8 cellular contexts compared by ENCODE assay signal in genomic region chr9:125747053-125747764, GRCh38. TPM values are rescaled to one million over a fixed set of nuclear protein-coding genes. Genes with fewer than 3 reads are reported as not detected.
DNase-seq lines count a peak whose midpoint lies in the region; ATAC-seq, FAIRE-seq and TF ChIP-seq lines count a peak whose summit lies in the region.

Gene PBX3, plus strand, starts transcription at chr9:125747373.

- peaks cover 33% of the 10 kb centered on the region for H3K27me3 Mint-ChIP-seq in stimulated activated naive CD8-positive, alpha-beta T cell treated with anti-CD3 and anti-CD28 coated beads, Interleukin-15, Interleukin-2, amounts not matched to agents 100 ng/mL and 50 ng/mL, for 24 hours

- no peak for TF ChIP-seq POLR2A in endothelial cell of umbilical vein (IDR thresholded peaks at IDR 0.05; ENCODE audit: low read depth, low read length)

- H3K79me2 ChIP-seq in endothelial cell of umbilical vein (ENCODE audit: control insufficient read depth, insufficient read depth, low read length) = peaks cover 38% of the 10 kb centered on the region

- dilution Hi-C loops in endothelial cell of umbilical vein (cut with MboI; ENCODE audit: extremely low pct_ligation_motif_present, low sequenced_read_pairs) = no loop called here

- peaks cover 25% of the 10 kb centered on the region for H3K36me3 Mint-ChIP-seq in stimulated activated naive CD8-positive, alpha-beta T cell treated with anti-CD3 and anti-CD28 coated beads, Interleukin-15, Interleukin-2, amounts not matched to agents 100 ng/mL and 50 ng/mL, for 24 hours (ENCODE audit: low read depth)

- peak within 1 kb of the TSS; percentile 57 for H3K9ac ChIP-seq in endothelial cell of umbilical vein (replicated peaks; ENCODE audit: extremely low read depth, insufficient read depth, low read length)

- ATAC-seq in mucosa of descending colon = peak; percentile 14

- H3K36me3 ChIP-seq in endothelial cell of umbilical vein (ENCODE audit: control insufficient read depth in 2 of 2, extremely low read depth in 1 of 2, insufficient read depth in 2 of 2, low read length in 2 of 2) (no peaks in the 10 kb centered on the region), mucosa of descending colon (ENCODE audit: low read depth) (no peaks in the 10 kb centered on the region)

- peak within 1 kb of the TSS; percentile 19 for H3K27ac ChIP-seq in endothelial cell of umbilical vein (ENCODE audit: insufficient read depth, low read depth, low read length)

- peak within 1 kb of the TSS; percentile 89 for H3K4me2 ChIP-seq in endothelial cell of umbilical vein (ENCODE audit: insufficient read depth, low read length)

- POLR2A ChIA-PET in HEK293T (lab: Yijun Ruan, JAX) (no interaction called here), endothelial cell of umbilical vein (lab: Charles Lee) (no interaction called here)

- CTCF ChIA-PET in HEK293T (lab: Yijun Ruan, JAX) = no interaction called here
- CTCF ChIA-PET in endothelial cell of umbilical vein (lab: Charles Lee) = interaction anchor here (1.2 kb wide), 2 partner anchors 188 to 197 kb away, joined by 3 to 6 read pairs; no protein-coding TSS in a partner anchor

- intact Hi-C loops in endothelial cell of umbilical vein (cut with micrococcal nuclease) (loop anchor here (2.0 to 5.0 kb wide), 2 partner anchors 40 to 340 kb away; partner anchors contain the start of gene MAPKAP1), mucosa of descending colon (cut with DNase I, micrococcal nuclease) (loop anchor here in 1 of 2 donors (10.0 kb wide), 1 partner anchor 342 kb away; no protein-coding TSS in a partner anchor)

- TF ChIP-seq CTCF in GM12875 (IDR thresholded peaks at IDR 0.05; ENCODE audit: borderline replicate concordance, insufficient read depth, low read depth, low read length) = no peak
- no peak for TF ChIP-seq CTCF in endothelial cell of umbilical vein (IDR thresholded peaks at IDR 0.05; ENCODE audit: extremely low read depth in 1 of 2, insufficient read depth in 1 of 2, low read depth in 1 of 2, low read length in 2 of 2)
- no peak for TF ChIP-seq CTCF in mucosa of descending colon (IDR thresholded peaks at IDR 0.05)

- peaks cover 31% of the 10 kb centered on the region for H3K4me1 Mint-ChIP-seq in stimulated activated naive CD8-positive, alpha-beta T cell treated with anti-CD3 and anti-CD28 coated beads, Interleukin-15, Interleukin-2, amounts not matched to agents 100 ng/mL and 50 ng/mL, for 24 hours (ENCODE audit: low read depth)

- BruUV-seq in endothelial cell of umbilical vein (replicated peaks; lab: Mats Ljungman, UMichigan) = no TSS peak

- H3K27ac Mint-ChIP-seq in stimulated activated naive CD8-positive, alpha-beta T cell treated with anti-CD3 and anti-CD28 coated beads, Interleukin-15, Interleukin-2, amounts not matched to agents 100 ng/mL and 50 ng/mL, for 24 hours = peak within 1 kb of the TSS; percentile 89

- DNase-seq in HEK293T (ENCODE audit: extremely low spot score) (peak; percentile 53), NCI-H2196 (lab: John Stamatoyannopoulos, UW; ENCODE audit: unreplicated experiment) (peak; percentile 52), endothelial cell of umbilical vein (ENCODE audit: low read depth, low spot score) (peak; percentile 38), mucosa of descending colon (peak; percentile 61 to 76 (median 73)), Kasumi-1 (lab: John Stamatoyannopoulos, UW) (no peak)
- DNase-seq in activated CD8-positive, alpha-beta memory T cell treated with anti-CD3 and anti-CD28 coated beads for 48 hours (ENCODE audit: low read depth in 2 of 3, low spot score in 2 of 3) = peak; percentile 4 to 20 (median 17)

- FAIRE-seq in endothelial cell of umbilical vein (lab: Jason Lieb, UNC) = no peak

- peak within 1 kb of the TSS; percentile 89 for H3K4me3 Mint-ChIP-seq in stimulated activated naive CD8-positive, alpha-beta T cell treated with anti-CD3 and anti-CD28 coated beads, Interleukin-15, Interleukin-2, amounts not matched to agents 100 ng/mL and 50 ng/mL, for 24 hours

- H3K27me3 ChIP-seq in endothelial cell of umbilical vein (ENCODE audit: control insufficient read depth in 2 of 2, insufficient read depth in 2 of 2, low read length in 2 of 2) = peaks cover 3 to 4% of the 10 kb centered on the region in 2 experiments

- no peaks in the 10 kb centered on the region for H3K9me3 Mint-ChIP-seq in stimulated activated naive CD8-positive, alpha-beta T cell treated with anti-CD3 and anti-CD28 coated beads, Interleukin-15, Interleukin-2, amounts not matched to agents 100 ng/mL and 50 ng/mL, for 24 hours

- H3K4me1 ChIP-seq in endothelial cell of umbilical vein (ENCODE audit: control insufficient read depth, extremely low read depth, insufficient read depth, low read length) (peaks cover 24% of the 10 kb centered on the region), mucosa of descending colon (ENCODE audit: low read depth) (peaks cover 14% of the 10 kb centered on the region)

- H3K4me3 ChIP-seq in GM12875 (ENCODE audit: low read depth, low read length) (peak within 1 kb of the TSS; percentile 74), endothelial cell of umbilical vein (replicated peaks in 1 of 3; ENCODE audit: insufficient read depth in 1 of 3, low read depth in 1 of 3, low read length in 3 of 3) (peak within 1 kb of the TSS; percentile 66 to 92 (median 86)), mucosa of descending colon (peak within 1 kb of the TSS; percentile 51)

- H3K9me3 ChIP-seq in endothelial cell of umbilical vein (replicated peaks; ENCODE audit: control insufficient read depth, insufficient read depth, low read length) = no peaks in the 10 kb centered on the region
- H3K9me3 ChIP-seq in mucosa of descending colon = no peaks in the 10 kb centered on the region

- peak within 1 kb of the TSS; percentile 98 for H2AFZ ChIP-seq in endothelial cell of umbilical vein (ENCODE audit: low read depth, low read length)

- no peaks in the 10 kb centered on the region for H4K20me1 ChIP-seq in endothelial cell of umbilical vein (replicated peaks; ENCODE audit: control insufficient read depth, extremely low read depth, insufficient read depth, low read length)

- no peaks in the 10 kb centered on the region for H3K9me1 ChIP-seq in endothelial cell of umbilical vein (replicated peaks; ENCODE audit: control insufficient read depth, extremely low read depth, insufficient read depth, low read length)

TF ChIP-seq in HEK293T, 16 proteins besides CTCF, POLR2A, EP300 and RAD21:
- TF ChIP-seq LEF1 (IDR thresholded peaks at IDR 0.05; ENCODE audit: borderline replicate concordance) (no peak), FOXA1 (IDR thresholded peaks at IDR 0.05) (no peak), L3MBTL2 (conservative IDR thresholded peaks at IDR 0.05) (no peak), ARNT (IDR thresholded peaks at IDR 0.05) (no peak), SP1 (IDR thresholded peaks at IDR 0.05) (no peak), BHLHE40 (IDR thresholded peaks at IDR 0.05; ENCODE audit: borderline replicate concordance) (no peak), ELF4 (IDR thresholded peaks at IDR 0.05) (no peak), FOXM1 (IDR thresholded peaks at IDR 0.05; ENCODE audit: borderline replicate concordance) (no peak)
- TF ChIP-seq, protein P1, sequence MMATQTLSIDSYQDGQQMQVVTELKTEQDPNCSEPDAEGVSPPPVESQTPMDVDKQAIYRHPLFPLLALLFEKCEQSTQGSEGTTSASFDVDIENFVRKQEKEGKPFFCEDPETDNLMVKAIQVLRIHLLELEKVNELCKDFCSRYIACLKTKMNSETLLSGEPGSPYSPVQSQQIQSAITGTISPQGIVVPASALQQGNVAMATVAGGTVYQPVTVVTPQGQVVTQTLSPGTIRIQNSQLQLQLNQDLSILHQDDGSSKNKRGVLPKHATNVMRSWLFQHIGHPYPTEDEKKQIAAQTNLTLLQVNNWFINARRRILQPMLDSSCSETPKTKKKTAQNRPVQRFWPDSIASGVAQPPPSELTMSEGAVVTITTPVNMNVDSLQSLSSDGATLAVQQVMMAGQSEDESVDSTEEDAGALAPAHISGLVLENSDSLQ (IDR thresholded peaks at IDR 0.05) = no peak

TF ChIP-seq in endothelial cell of umbilical vein, 7 proteins besides CTCF, POLR2A, EP300 and RAD21:
- TF ChIP-seq GATA2 (IDR thresholded peaks at IDR 0.05; ENCODE audit: insufficient read depth, insufficient read length, low read depth, low read length) (no peak), EZH2 (IDR thresholded peaks at IDR 0.05; ENCODE audit: borderline replicate concordance, low read depth, low read length, severe bottlenecking) (no peak)

RNA-seq across cellular contexts. Expression of gene PBX3, which starts in this region (rescaled TPM):
- 42.0 and 42.4 TPM in 2 replicates for total RNA-seq in endothelial cell of umbilical vein
- polyA plus RNA-seq in endothelial cell of umbilical vein = 17.4 and 18.8 TPM in 2 replicates
- polyA plus RNA-seq in endothelial cell of umbilical vein (2011; cell fraction: cytosol; rRNA removed) = 25.5 and 25.6 TPM in 2 replicates
- polyA plus RNA-seq in endothelial cell of umbilical vein (2011; cell fraction: nucleus; rRNA removed) = 65.2 and 78.8 TPM in 2 replicates
- 22.4 and 24.1 TPM in 2 replicates for polyA plus RNA-seq in endothelial cell of umbilical vein (2012)
- 39.4 and 65.2 TPM in 2 replicates for polyA minus RNA-seq in endothelial cell of umbilical vein
- 13.8 TPM for polyA minus RNA-seq in endothelial cell of umbilical vein (2011; cell fraction: cytosol; rRNA and poly(A)+ RNA removed)
- 168 and 238 TPM in 2 replicates for polyA minus RNA-seq in endothelial cell of umbilical vein (2011; cell fraction: nucleus; rRNA and poly(A)+ RNA removed)
- 10 to 100 TPM; 11.7 to 71.7 (median 17.4) TPM for total RNA-seq in mucosa of descending colon

Comparison
In these comparisons a context has a peak if more than half of its experiments do, and no peak if none do; other contexts are left out.
1. DNase-seq: peak in HEK293T (single experiment), NCI-H2196 (single experiment), activated CD8-positive, alpha-beta memory T cell treated with anti-CD3 and anti-CD28 coated beads for 48 hours (3 of 3), endothelial cell of umbilical vein (single experiment) and mucosa of descending colon (3 of 3); none in Kasumi-1 (0 of 2).
2. Peak in every context shown above with its lines, with median percentiles within 50 percentile points of each other: H3K4me3 ChIP-seq.